20 cellular contexts compared by ENCODE assay signal in the genomic region with DNA sequence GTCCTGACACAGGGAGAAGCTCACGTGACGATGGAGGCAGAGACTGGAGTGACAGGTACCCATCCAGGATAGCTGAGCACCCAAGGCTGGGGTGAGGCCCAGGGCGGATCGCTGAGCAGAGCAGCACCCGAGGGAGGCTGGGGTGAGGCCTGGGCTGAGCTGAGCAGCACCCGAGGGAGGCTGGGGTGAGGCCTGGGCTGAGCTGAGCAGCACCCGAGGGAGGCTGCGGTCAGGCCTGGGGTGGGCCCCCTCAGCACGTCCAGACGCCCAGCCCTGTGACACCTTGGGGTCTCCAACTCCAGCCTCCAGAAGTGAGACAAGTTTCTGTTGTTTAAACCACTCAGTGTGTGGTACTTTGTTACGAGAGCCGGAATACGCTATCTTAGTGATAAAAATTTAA.
"Had no signal": no experiment of that assay in that cellular context is flagged by ENCODE, and none has a peak within 500 bp of the region (broad histone marks: within the 10 kb centered on the region; RNA-seq: fewer than 3 reads in every experiment).

No MANE protein-coding gene starts in this region.

- H3K4me1 Mint-ChIP-seq: activated CD4-positive, alpha-beta T cell treated with anti-CD3 and anti-CD28 coated beads, Interleukin-2, amount 10 ng/mL, durations not matched to agents 7 days and 5 days had no signal

- H3K9me3 ChIP-seq: adrenal gland, left lung, ovary, right lobe of liver, SJSA1 had no signal

- H3K9me3 Mint-ChIP-seq: activated CD4-positive, alpha-beta T cell treated with anti-CD3 and anti-CD28 coated beads, Interleukin-2, amount 10 ng/mL, durations not matched to agents 7 days and 5 days; activated naive CD4-positive, alpha-beta T cell treated with anti-CD3 and anti-CD28 coated beads, Interleukin-2, amount 50 U/mL, for 72 hours; T-helper 1 cell treated with Interleukin-12 subunit alpha and Interleukin-12 subunit beta and Interleukin-4 antibody, amounts not matched to agents 30 μg/mL and 1 μg/mL, for 36 hours; type B pancreatic cell had no signal

- H3K4me2 ChIP-seq: neural progenitor cell had no signal

- H3K27me3 ChIP-seq: adrenal gland, dorsolateral prefrontal cortex, left lung, neural progenitor cell, ovary, right lobe of liver, SJSA1 had no signal

- H2AFZ ChIP-seq: neural progenitor cell had no signal

- H3K27ac ChIP-seq: adrenal gland, dorsolateral prefrontal cortex, left lung, neural progenitor cell, ovary, right lobe of liver had no signal

- H3K4me1 ChIP-seq: adrenal gland, left lung had no signal

- H3K27me3 Mint-ChIP-seq: activated CD4-positive, alpha-beta T cell treated with anti-CD3 and anti-CD28 coated beads, Interleukin-2, amount 10 ng/mL, durations not matched to agents 7 days and 5 days; type B pancreatic cell had no signal

- H3K27ac Mint-ChIP-seq: activated CD4-positive, alpha-beta T cell treated with anti-CD3 and anti-CD28 coated beads, Interleukin-2, amount 10 ng/mL, durations not matched to agents 7 days and 5 days; activated naive CD4-positive, alpha-beta T cell treated with anti-CD3 and anti-CD28 coated beads, Interleukin-2, amount 50 U/mL, for 72 hours; neural progenitor cell; T-helper 1 cell treated with Interleukin-12 subunit alpha and Interleukin-12 subunit beta and Interleukin-4 antibody, amounts not matched to agents 30 μg/mL and 1 μg/mL, for 36 hours; type B pancreatic cell had no signal

- H3K36me3 ChIP-seq: neural progenitor cell, ovary had no signal

- DNase-seq: activated CD4-positive, alpha-beta T cell treated with anti-CD3 and anti-CD28 coated beads, Interleukin-2, amount 10 ng/mL, durations not matched to agents 7 days and 5 days; activated CD8-positive, alpha-beta memory T cell treated with anti-CD3 and anti-CD28 coated beads, Interleukin-2, amount 50 U/mL, for 4 hours; activated gamma-delta T cell treated with Interleukin-2 at 50 U/mL for 16 hours; activated T-cell treated with anti-CD3 and anti-CD28 coated beads, Interleukin-2, amount 50 U/mL, for 48 hours; adrenal gland; caudate nucleus; dorsolateral prefrontal cortex; erythroblast; hypothalamus; left lung; mammary epithelial cell; ovary; right lobe of liver; stimulated activated naive CD4-positive, alpha-beta T cell; substantia nigra had no signal

- ATAC-seq: activated naive CD4-positive, alpha-beta T cell treated with anti-CD3 and anti-CD28 coated beads, Interleukin-2, amount 50 U/mL, for 72 hours; left lung; right lobe of liver had no signal

- H3K4me3 ChIP-seq: adrenal gland, dorsolateral prefrontal cortex, left lung, neural progenitor cell, ovary, right lobe of liver, SJSA1 had no signal

- H3K9ac ChIP-seq: neural progenitor cell had no signal

- H3K4me3 Mint-ChIP-seq: activated CD4-positive, alpha-beta T cell treated with anti-CD3 and anti-CD28 coated beads, Interleukin-2, amount 10 ng/mL, durations not matched to agents 7 days and 5 days; neural progenitor cell; T-helper 1 cell treated with Interleukin-12 subunit alpha and Interleukin-12 subunit beta and Interleukin-4 antibody, amounts not matched to agents 30 μg/mL and 1 μg/mL, for 36 hours; type B pancreatic cell had no signal
